In the genomic region with DNA sequence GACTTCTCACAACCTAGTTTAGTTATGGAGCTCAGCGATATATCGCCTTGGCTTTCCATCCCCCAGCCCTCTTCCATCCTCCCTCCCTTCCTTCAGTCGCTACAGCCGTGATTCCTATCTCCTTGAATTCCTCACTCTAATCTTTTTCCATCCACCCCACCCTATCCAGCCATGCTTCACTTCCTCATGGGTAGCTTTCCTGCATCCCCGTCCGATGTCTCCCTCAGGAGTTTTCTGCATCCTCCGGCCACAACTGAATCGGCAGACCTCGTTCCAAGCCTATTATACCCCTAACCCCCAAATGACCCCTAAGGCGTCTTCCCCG, we compare ENCODE assay signal across 8 cellular contexts. TPM values are rescaled to one million over a fixed set of nuclear protein-coding genes. Genes with fewer than 3 reads are reported as not detected.
DNase-seq lines count a peak whose midpoint lies in the region; ATAC-seq, FAIRE-seq and TF ChIP-seq lines count a peak whose summit lies in the region.

No MANE protein-coding gene starts in this region.

- no peak for FAIRE-seq in small intestine (lab: Jason Lieb, UNC)

- no CpG with 5 or more reads among the region's 11 CpGs for WGBS in iPS DF 6.9 (ENCODE audit: insufficient coverage, insufficient read length)
- WGBS in small intestine, 3 donors: 0 to 37% (median 6%) methylated on average over 11 of the region's 11 CpGs

- H3K36me3 Mint-ChIP-seq in activated CD8-positive, alpha-beta T cell treated with anti-CD3 and anti-CD28 coated beads for 36 hours (ENCODE audit: low read depth): peaks cover 16% of the 10 kb centered on the region

- CTCF ChIA-PET in AG04449 (lab: Yijun Ruan, JAX): no interaction called here
- CTCF ChIA-PET in activated CD8-positive, alpha-beta T cell treated with anti-CD3 and anti-CD28 coated beads for 36 hours (lab: Charles Lee): no interaction called here

- H3K27ac Mint-ChIP-seq in activated CD8-positive, alpha-beta T cell treated with anti-CD3 and anti-CD28 coated beads for 36 hours: peak overlapping the region; percentile 97

- H3K4me1 ChIP-seq in HAP-1: peaks cover 20% of the 10 kb centered on the region
- H3K4me1 ChIP-seq in iPS DF 6.9 (ENCODE audit: control insufficient read depth, insufficient read depth, low read length): no peaks in the 10 kb centered on the region; the same call in 1 of the 2 replicates
- no peaks in the 10 kb centered on the region for H3K4me1 ChIP-seq in small intestine (ENCODE audit: control insufficient read depth in 2 of 2, insufficient read depth in 1 of 2, low read depth in 1 of 2, low read length in 1 of 2)

- no peaks in the 10 kb centered on the region for H3K9me3 ChIP-seq in HAP-1
- H3K9me3 ChIP-seq in iPS DF 6.9 (ENCODE audit: control insufficient read depth, insufficient read depth, low read length): no peaks in the 10 kb centered on the region
- no peaks in the 10 kb centered on the region for H3K9me3 ChIP-seq in small intestine (ENCODE audit: control insufficient read depth, low read depth)

- no peaks in the 10 kb centered on the region for H3K9me3 Mint-ChIP-seq in activated CD8-positive, alpha-beta T cell treated with anti-CD3 and anti-CD28 coated beads for 36 hours

- in situ Hi-C loops in HAP-1 (cut with MboI; ENCODE audit: low sequenced_read_pairs): no loop called here

- DNase-seq in AG04449 (ENCODE audit: low read depth, low spot score): no peak
- peak in 1 of 2 experiments; percentile 33 for DNase-seq in HAP-1 (ENCODE audit: low spot score in 2 of 2)
- DNase-seq in activated CD8-positive, alpha-beta T cell treated with anti-CD3 and anti-CD28 coated beads for 36 hours: no peak
- DNase-seq in iPS DF 6.9 (ENCODE audit: low read depth, low spot score): no peak
- DNase-seq in small intestine: no peak

- intact Hi-C loops in activated CD8-positive, alpha-beta T cell treated with anti-CD3 and anti-CD28 coated beads for 36 hours (cut with micrococcal nuclease): loop anchor here (5.0 kb wide), 1 partner anchor 45 kb away; a partner anchor contains a TSS

- H3K4me3 ChIP-seq in AG04449 (ENCODE audit: low read depth, low read length): peak overlapping the region; percentile 69
- H3K4me3 ChIP-seq in HAP-1: peak overlapping the region; percentile 90
- H3K4me3 ChIP-seq in iPS DF 6.9 (ENCODE audit: low read length): peak overlapping the region; percentile 99; the same call in 1 of the 2 replicates
- peak overlapping the region; percentile 39 to 63 for H3K4me3 ChIP-seq in small intestine (ENCODE audit: low read depth in 1 of 2, low read length in 2 of 2)

- no peak for TF ChIP-seq CTCF in AG04449 (IDR thresholded peaks at IDR 0.05; ENCODE audit: insufficient read depth, low read length, missing control alignments)
- TF ChIP-seq CTCF in activated CD8-positive, alpha-beta T cell treated with anti-CD3 and anti-CD28 coated beads for 36 hours (IDR thresholded peaks at IDR 0.05): no peak

- POLR2A ChIA-PET in AG04449 (lab: Yijun Ruan, JAX): interaction anchor here (0.6 to 1.4 kb wide), 2 partner anchors 51 to 224 kb away, joined by 4 to 5 read pairs; a partner anchor contains a TSS
- POLR2A ChIA-PET in activated CD8-positive, alpha-beta T cell treated with anti-CD3 and anti-CD28 coated beads for 36 hours (lab: Charles Lee): interaction anchor here (0.9 to 1.1 kb wide), 3 partner anchors 9 to 34 kb away, joined by 3 read pairs; no protein-coding TSS in a partner anchor

- no peak for ATAC-seq in activated CD8-positive, alpha-beta T cell treated with anti-CD3 and anti-CD28 coated beads for 36 hours
- ATAC-seq in HG03196 (IDR thresholded peaks at IDR 0.05; ENCODE audit: unreplicated experiment) (no peak), HG03108 (IDR thresholded peaks at IDR 0.05; ENCODE audit: unreplicated experiment) (no peak), GM18498 (IDR thresholded peaks at IDR 0.05; ENCODE audit: unreplicated experiment) (no peak)

- H3K27me3 ChIP-seq in HAP-1 (ENCODE audit: low read depth) (peaks cover 4% of the 10 kb centered on the region), iPS DF 6.9 (ENCODE audit: control insufficient read depth, insufficient read depth, low read length) (no peaks in the 10 kb centered on the region), small intestine (ENCODE audit: control insufficient read depth in 2 of 2, insufficient read depth in 2 of 2, low read length in 2 of 2) (no peaks in the 10 kb centered on the region)

- H3K36me3 ChIP-seq in HAP-1 (replicated peaks): peaks cover 16% of the 10 kb centered on the region
- no peaks in the 10 kb centered on the region for H3K36me3 ChIP-seq in iPS DF 6.9 (ENCODE audit: control insufficient read depth, insufficient read depth, low read length)
- H3K36me3 ChIP-seq in small intestine (ENCODE audit: control insufficient read depth in 2 of 2, insufficient read depth in 2 of 2, low read length in 2 of 2): no peaks in the 10 kb centered on the region

- H3K4me1 Mint-ChIP-seq in activated CD8-positive, alpha-beta T cell treated with anti-CD3 and anti-CD28 coated beads for 36 hours (ENCODE audit: low read depth): peaks cover 19% of the 10 kb centered on the region

- H3K27ac ChIP-seq in iPS DF 6.9 (ENCODE audit: low read length): no peak overlapping the region
- peak overlapping the region; percentile 82 to 93 for H3K27ac ChIP-seq in small intestine (ENCODE audit: low read depth in 1 of 2, low read length in 1 of 2)

- H3K4me3 Mint-ChIP-seq in activated CD8-positive, alpha-beta T cell treated with anti-CD3 and anti-CD28 coated beads for 36 hours: peak overlapping the region; percentile 92

- no peaks in the 10 kb centered on the region for H3K27me3 Mint-ChIP-seq in activated CD8-positive, alpha-beta T cell treated with anti-CD3 and anti-CD28 coated beads for 36 hours

RNA-seq across cellular contexts. Expression of a gene that starts 0.4 kb away (rescaled TPM):
- total RNA-seq in activated CD8-positive, alpha-beta T cell treated with anti-CD3 and anti-CD28 coated beads for 36 hours: 10 to 100 TPM; 33.5 to 34.6 TPM
- polyA plus RNA-seq in small intestine: 10 to 100 TPM; 40.9 to 64.8 (median 54.1) TPM

RNA-seq across cellular contexts. Expression of a gene that starts 28.0 kb away (rescaled TPM):
- total RNA-seq in activated CD8-positive, alpha-beta T cell treated with anti-CD3 and anti-CD28 coated beads for 36 hours: 1 to 10 TPM; 6.0 to 8.7 TPM
- 10 to 100 TPM; 11.5 to 15.1 (median 14.8) TPM for polyA plus RNA-seq in small intestine

RNA-seq across cellular contexts. Expression of a gene that starts 38.9 kb away (rescaled TPM):
- total RNA-seq in activated CD8-positive, alpha-beta T cell treated with anti-CD3 and anti-CD28 coated beads for 36 hours: 10 to 100 TPM; 17.3 to 20.0 TPM
- polyA plus RNA-seq in small intestine: 1 to 10 TPM in 2 of 3 donors, under 1 TPM in 1; 0.27 to 2.2 (median 2.2) TPM

RNA-seq across cellular contexts. Expression of a gene that starts 43.7 kb away (rescaled TPM):
- 100 to 1,000 TPM; 302 to 310 TPM for total RNA-seq in activated CD8-positive, alpha-beta T cell treated with anti-CD3 and anti-CD28 coated beads for 36 hours
- polyA plus RNA-seq in small intestine: 10 to 100 TPM; 11.2 to 30.0 (median 21.0) TPM

RNA-seq across cellular contexts. Expression of a gene that starts 50.7 kb away (rescaled TPM):
- total RNA-seq in activated CD8-positive, alpha-beta T cell treated with anti-CD3 and anti-CD28 coated beads for 36 hours: 10 to 100 TPM; 49.2 to 52.0 TPM
- polyA plus RNA-seq in small intestine: 1 to 10 TPM; 4.3 to 9.6 (median 8.4) TPM
